ENCODE assay signal across 32 cellular contexts in genomic region chr7:41648506-41648905, GRCh38. TPM values are rescaled to one million over a fixed set of nuclear protein-coding genes. Genes with fewer than 3 reads are reported as not detected.
"Had no signal": no experiment of that assay in that cellular context is flagged by ENCODE, and none has a peak within 500 bp of the region (broad histone marks: within the 10 kb centered on the region; RNA-seq: fewer than 3 reads in every experiment).

No MANE protein-coding gene starts in this region.

- FAIRE-seq: bronchial epithelial cell, colon, pancreas, small intestine had no signal

- H3K27me3 Mint-ChIP-seq: activated CD4-positive, alpha-beta memory T cell treated with anti-CD3 and anti-CD28 coated beads, Interleukin-2, amount 10 ng/mL, durations not matched to agents 7 days and 5 days; activated CD4-positive, alpha-beta T cell treated with anti-CD3 and anti-CD28 coated beads, Interleukin-2, amount 10 ng/mL, durations not matched to agents 7 days and 5 days; central memory CD8-positive, alpha-beta T cell; stimulated activated naive CD8-positive, alpha-beta T cell treated with anti-CD3 and anti-CD28 coated beads, Interleukin-15, Interleukin-2, amounts not matched to agents 100 ng/mL and 50 ng/mL, for 24 hours had no signal

- H3K4me1 ChIP-seq: esophagus squamous epithelium, heart right ventricle, left lung, lower lobe of right lung, pancreas, prostate gland, sigmoid colon had no signal

- H3K27me3 ChIP-seq: heart right ventricle, left lung, sigmoid colon had no signal

- H3K27ac Mint-ChIP-seq: activated CD4-positive, alpha-beta memory T cell treated with anti-CD3 and anti-CD28 coated beads, Interleukin-2, amount 10 ng/mL, durations not matched to agents 7 days and 5 days; activated CD4-positive, alpha-beta T cell treated with anti-CD3 and anti-CD28 coated beads, Interleukin-2, amount 10 ng/mL, durations not matched to agents 7 days and 5 days; activated naive CD4-positive, alpha-beta T cell treated with anti-CD3 and anti-CD28 coated beads, Interleukin-2, amount 50 U/mL, for 72 hours; natural killer cell treated with Interleukin-12 subunit alpha and Interleukin-12 subunit beta and Interleukin-15 and Interleukin-18, amount 100 ng/mL, for 72 hours; stimulated activated effector memory CD8-positive, alpha-beta T cell treated with anti-CD3 and anti-CD28 coated beads, Interleukin-12 subunit alpha, Interleukin-12 subunit beta, amount 100 ng/mL, for 72 hours; stimulated activated naive CD8-positive, alpha-beta T cell treated with anti-CD3 and anti-CD28 coated beads, Interleukin-15, Interleukin-2, amounts not matched to agents 100 ng/mL and 50 ng/mL, for 24 hours had no signal

- H3K4me1 Mint-ChIP-seq: activated CD4-positive, alpha-beta memory T cell treated with anti-CD3 and anti-CD28 coated beads, Interleukin-2, amount 10 ng/mL, durations not matched to agents 7 days and 5 days; activated CD4-positive, alpha-beta T cell treated with anti-CD3 and anti-CD28 coated beads, Interleukin-2, amount 10 ng/mL, durations not matched to agents 7 days and 5 days; central memory CD8-positive, alpha-beta T cell; stimulated activated effector memory CD8-positive, alpha-beta T cell treated with anti-CD3 and anti-CD28 coated beads, Interleukin-12 subunit alpha, Interleukin-12 subunit beta, amount 100 ng/mL, for 72 hours had no signal

- H3K36me3 Mint-ChIP-seq: activated naive CD4-positive, alpha-beta T cell treated with anti-CD3 and anti-CD28 coated beads, Interleukin-2, amount 50 U/mL, for 72 hours; natural killer cell treated with Interleukin-12 subunit alpha and Interleukin-12 subunit beta and Interleukin-15 and Interleukin-18, amount 100 ng/mL, for 72 hours; stimulated activated effector memory CD8-positive, alpha-beta T cell treated with anti-CD3 and anti-CD28 coated beads, Interleukin-12 subunit alpha, Interleukin-12 subunit beta, amount 100 ng/mL, for 72 hours had no signal

- H3K9me3 ChIP-seq: esophagus squamous epithelium, heart right ventricle, left lung, lower lobe of right lung, mucosa of descending colon, pancreas, prostate gland, sigmoid colon, thoracic aorta had no signal

- H3K27ac ChIP-seq: epithelial cell of prostate, esophagus squamous epithelium, heart right ventricle, left lung, lower lobe of right lung, pancreas, prostate gland, sigmoid colon, thoracic aorta had no signal

- DNase-seq: activated CD4-positive, alpha-beta memory T cell treated with anti-CD3 and anti-CD28 coated beads, Interleukin-2, amount 10 ng/mL, durations not matched to agents 7 days and 5 days; activated CD4-positive, alpha-beta T cell treated with anti-CD3 and anti-CD28 coated beads for 1 hour; activated CD4-positive, alpha-beta T cell treated with anti-CD3 and anti-CD28 coated beads, Interleukin-2, amount 10 ng/mL, durations not matched to agents 7 days and 5 days; activated naive CD4-positive, alpha-beta T cell; activated T-cell treated with anti-CD3 and anti-CD28 coated beads, Interleukin-2, amount 50 U/mL, for 4 hours; anterior cingulate cortex; dermis blood vessel endothelial cell; effector CD4-positive, alpha-beta T cell; esophagus squamous epithelium; foreskin fibroblast; heart right ventricle; left lung; lower lobe of right lung; mesendoderm; mucosa of descending colon; pancreas; retina; sigmoid colon; small intestine; stimulated activated CD4-positive, alpha-beta T cell treated with anti-CD3 and anti-CD28 coated beads, Interleukin-4, amount 100 ng/mL, for 24 hours; T-helper 2 cell; trophoblast cell had no signal

- H3K36me3 ChIP-seq: esophagus squamous epithelium, heart right ventricle, left lung, lower lobe of right lung, pancreas, prostate gland, sigmoid colon, thoracic aorta had no signal

- H3K4me3 ChIP-seq: esophagus squamous epithelium, heart right ventricle, left lung, lower lobe of right lung, mucosa of descending colon, pancreas, prostate gland, sigmoid colon, thoracic aorta had no signal

- H3K4me3 Mint-ChIP-seq: activated CD4-positive, alpha-beta memory T cell treated with anti-CD3 and anti-CD28 coated beads, Interleukin-2, amount 10 ng/mL, durations not matched to agents 7 days and 5 days; activated CD4-positive, alpha-beta T cell treated with anti-CD3 and anti-CD28 coated beads, Interleukin-2, amount 10 ng/mL, durations not matched to agents 7 days and 5 days; activated T-cell treated with anti-CD3 and anti-CD28 coated beads, Interleukin-2, amount 50 U/mL, for 4 hours; central memory CD8-positive, alpha-beta T cell; natural killer cell treated with Interleukin-12 subunit alpha and Interleukin-12 subunit beta and Interleukin-15 and Interleukin-18, amount 100 ng/mL, for 72 hours; stimulated activated effector memory CD8-positive, alpha-beta T cell treated with anti-CD3 and anti-CD28 coated beads, Interleukin-12 subunit alpha, Interleukin-12 subunit beta, amount 100 ng/mL, for 72 hours; stimulated activated naive CD8-positive, alpha-beta T cell treated with anti-CD3 and anti-CD28 coated beads, Interleukin-15, Interleukin-2, amounts not matched to agents 100 ng/mL and 50 ng/mL, for 24 hours had no signal

- ATAC-seq: activated naive CD4-positive, alpha-beta T cell treated with anti-CD3 and anti-CD28 coated beads, Interleukin-2, amount 50 U/mL, for 72 hours; activated T-cell treated with anti-CD3 and anti-CD28 coated beads, Interleukin-2, amount 50 U/mL, for 4 hours; heart right ventricle; left lung; lower lobe of right lung; mucosa of descending colon; natural killer cell treated with Interleukin-12 subunit alpha and Interleukin-12 subunit beta and Interleukin-15 and Interleukin-18, amount 100 ng/mL, for 72 hours; pancreas; stimulated activated effector memory CD8-positive, alpha-beta T cell treated with anti-CD3 and anti-CD28 coated beads, Interleukin-12 subunit alpha, Interleukin-12 subunit beta, amount 100 ng/mL, for 72 hours had no signal

- H3K9me3 Mint-ChIP-seq: activated CD4-positive, alpha-beta memory T cell treated with anti-CD3 and anti-CD28 coated beads, Interleukin-2, amount 10 ng/mL, durations not matched to agents 7 days and 5 days; activated CD4-positive, alpha-beta T cell treated with anti-CD3 and anti-CD28 coated beads, Interleukin-2, amount 10 ng/mL, durations not matched to agents 7 days and 5 days; natural killer cell treated with Interleukin-12 subunit alpha and Interleukin-12 subunit beta and Interleukin-15 and Interleukin-18, amount 100 ng/mL, for 72 hours; stimulated activated effector memory CD8-positive, alpha-beta T cell treated with anti-CD3 and anti-CD28 coated beads, Interleukin-12 subunit alpha, Interleukin-12 subunit beta, amount 100 ng/mL, for 72 hours; stimulated activated naive CD8-positive, alpha-beta T cell treated with anti-CD3 and anti-CD28 coated beads, Interleukin-15, Interleukin-2, amounts not matched to agents 100 ng/mL and 50 ng/mL, for 24 hours had no signal

RNA-seq across cellular contexts. Expression of gene INHBA, which starts 54.4 kb away (rescaled TPM):
- total RNA-seq: activated CD4-positive, alpha-beta memory T cell treated with anti-CD3 and anti-CD28 coated beads, Interleukin-2, amount 10 ng/mL, durations not matched to agents 7 days and 5 days; activated CD4-positive, alpha-beta T cell treated with anti-CD3 and anti-CD28 coated beads, Interleukin-2, amount 10 ng/mL, durations not matched to agents 7 days and 5 days had no signal
